ENCODE assay signal across 1 cellular context in the genomic region with DNA sequence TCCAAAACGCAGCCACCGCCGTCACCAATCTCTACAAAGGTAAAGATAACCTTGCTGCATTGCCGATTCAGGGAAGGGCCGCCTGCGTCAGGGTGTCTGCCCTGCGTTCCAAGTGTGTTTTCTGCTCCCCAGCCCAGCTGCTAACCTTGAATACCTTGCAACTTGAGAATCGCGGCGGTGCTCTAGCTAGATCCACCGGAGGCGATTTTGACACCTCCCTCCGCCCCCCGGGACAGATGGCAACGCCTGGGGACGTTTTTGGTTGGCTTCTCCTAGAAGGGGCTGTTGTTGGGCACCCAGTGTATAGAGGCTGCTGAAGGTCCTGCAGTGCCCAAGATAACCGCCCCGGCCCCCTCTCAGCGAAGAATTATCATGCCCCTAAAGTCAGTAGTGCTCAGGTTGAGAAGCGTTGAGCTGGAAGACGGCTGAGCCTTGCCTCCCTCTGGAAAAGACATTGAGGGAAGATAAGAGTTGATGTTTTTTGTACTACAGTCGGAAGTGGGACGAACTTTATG.
TF ChIP-seq lines count a peak whose summit lies in the region.

No MANE protein-coding gene starts in this region.

TF ChIP-seq in HEK293, 187 proteins besides CTCF, POLR2A, EP300 and RAD21 (continued from another document):
- TF ChIP-seq, protein P1, sequence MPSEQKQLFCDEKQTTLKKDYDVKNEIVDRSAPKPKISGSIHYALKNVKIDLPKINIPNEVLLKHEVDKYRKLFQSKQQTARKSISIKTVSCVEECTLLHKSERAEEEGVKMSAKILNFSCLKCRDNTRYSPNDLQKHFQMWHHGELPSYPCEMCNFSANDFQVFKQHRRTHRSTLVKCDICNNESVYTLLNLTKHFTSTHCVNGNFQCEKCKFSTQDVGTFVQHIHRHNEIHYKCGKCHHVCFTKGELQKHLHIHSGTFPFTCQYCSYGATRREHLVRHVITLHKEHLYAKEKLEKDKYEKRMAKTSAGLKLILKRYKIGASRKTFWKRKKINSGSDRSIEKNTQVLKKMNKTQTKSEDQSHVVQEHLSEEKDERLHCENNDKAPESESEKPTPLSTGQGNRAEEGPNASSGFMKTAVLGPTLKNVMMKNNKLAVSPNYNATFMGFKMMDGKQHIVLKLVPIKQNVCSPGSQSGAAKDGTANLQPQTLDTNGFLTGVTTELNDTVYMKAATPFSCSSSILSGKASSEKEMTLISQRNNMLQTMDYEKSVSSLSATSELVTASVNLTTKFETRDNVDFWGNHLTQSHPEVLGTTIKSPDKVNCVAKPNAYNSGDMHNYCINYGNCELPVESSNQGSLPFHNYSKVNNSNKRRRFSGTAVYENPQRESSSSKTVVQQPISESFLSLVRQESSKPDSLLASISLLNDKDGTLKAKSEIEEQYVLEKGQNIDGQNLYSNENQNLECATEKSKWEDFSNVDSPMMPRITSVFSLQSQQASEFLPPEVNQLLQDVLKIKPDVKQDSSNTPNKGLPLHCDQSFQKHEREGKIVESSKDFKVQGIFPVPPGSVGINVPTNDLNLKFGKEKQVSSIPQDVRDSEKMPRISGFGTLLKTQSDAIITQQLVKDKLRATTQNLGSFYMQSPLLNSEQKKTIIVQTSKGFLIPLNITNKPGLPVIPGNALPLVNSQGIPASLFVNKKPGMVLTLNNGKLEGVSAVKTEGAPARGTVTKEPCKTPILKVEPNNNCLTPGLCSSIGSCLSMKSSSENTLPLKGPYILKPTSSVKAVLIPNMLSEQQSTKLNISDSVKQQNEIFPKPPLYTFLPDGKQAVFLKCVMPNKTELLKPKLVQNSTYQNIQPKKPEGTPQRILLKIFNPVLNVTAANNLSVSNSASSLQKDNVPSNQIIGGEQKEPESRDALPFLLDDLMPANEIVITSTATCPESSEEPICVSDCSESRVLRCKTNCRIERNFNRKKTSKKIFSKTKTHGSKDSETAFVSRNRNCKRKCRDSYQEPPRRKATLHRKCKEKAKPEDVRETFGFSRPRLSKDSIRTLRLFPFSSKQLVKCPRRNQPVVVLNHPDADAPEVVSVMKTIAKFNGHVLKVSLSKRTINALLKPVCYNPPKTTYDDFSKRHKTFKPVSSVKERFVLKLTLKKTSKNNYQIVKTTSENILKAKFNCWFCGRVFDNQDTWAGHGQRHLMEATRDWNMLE (tag by site-specific recombination; conservative IDR thresholded peaks at IDR 0.05; ENCODE audit: low read depth): no peak
- TF ChIP-seq, protein P2, sequence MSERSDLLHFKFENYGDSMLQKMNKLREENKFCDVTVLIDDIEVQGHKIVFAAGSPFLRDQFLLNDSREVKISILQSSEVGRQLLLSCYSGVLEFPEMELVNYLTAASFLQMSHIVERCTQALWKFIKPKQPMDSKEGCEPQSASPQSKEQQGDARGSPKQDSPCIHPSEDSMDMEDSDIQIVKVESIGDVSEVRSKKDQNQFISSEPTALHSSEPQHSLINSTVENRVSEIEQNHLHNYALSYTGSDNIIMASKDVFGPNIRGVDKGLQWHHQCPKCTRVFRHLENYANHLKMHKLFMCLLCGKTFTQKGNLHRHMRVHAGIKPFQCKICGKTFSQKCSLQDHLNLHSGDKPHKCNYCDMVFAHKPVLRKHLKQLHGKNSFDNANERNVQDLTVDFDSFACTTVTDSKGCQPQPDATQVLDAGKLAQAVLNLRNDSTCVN (tag by site-specific recombination; optimal IDR thresholded peaks at IDR 0.05): no peak
- TF ChIP-seq ZBTB20 (tag by site-specific recombination; IDR thresholded peaks at IDR 0.05) (peak; percentile 71), ZBTB17 (tag by site-specific recombination; IDR thresholded peaks at IDR 0.05) (peak; percentile 15; the same call in 1 of the 2 replicates), ZNF596 (tag by site-specific recombination; IDR thresholded peaks at IDR 0.05) (no peak), ZNF335 (tag by site-specific recombination; conservative IDR thresholded peaks at IDR 0.05) (peak; percentile 8; the same call in 1 of the 2 replicates), ZNF658 (tag by site-specific recombination; IDR thresholded peaks at IDR 0.05) (no peak)
